In genomic region chr9:125521462-125522327, GRCh38 we compare ENCODE assay signal across 8 cellular contexts.
DNase-seq lines count a peak whose midpoint lies in the region; ATAC-seq, FAIRE-seq and TF ChIP-seq lines count a peak whose summit lies in the region.

No MANE protein-coding gene starts in this region.

- peak overlapping the region; percentile 98 for H2BK120ac ChIP-seq in IMR-90 (ENCODE audit: low read depth, low read length)

- peak overlapping the region; percentile 91; the same call in 2 of the 3 replicates for H2BK15ac ChIP-seq in IMR-90 (ENCODE audit: low read depth, low read length)

- POLR2A ChIA-PET in IMR-90 (lab: Charles Lee; ENCODE audit: unreplicated experiment), result no interaction called here

- ATAC-seq in IMR-90 (ENCODE audit: low read depth), result peak; percentile 76
- no peak for ATAC-seq in GM18505 (IDR thresholded peaks at IDR 0.05; ENCODE audit: unreplicated experiment)
- no peak for ATAC-seq in HG03460 (IDR thresholded peaks at IDR 0.05; ENCODE audit: unreplicated experiment)

- peak overlapping the region; percentile 21; the same call in 1 of the 2 replicates for H3K9ac ChIP-seq in IMR-90 (ENCODE audit: low read depth, low read length)
- H3K9ac ChIP-seq in kidney (ENCODE audit: low read length in 2 of 2), result no peak overlapping the region

- intact Hi-C loops in IMR-90 (cut with micrococcal nuclease) (no loop called here), kidney (cut with DNase I) (no loop called here)

- H3K36me3 ChIP-seq in IMR-90 (ENCODE audit: control insufficient read depth, insufficient read depth, low read length) (peaks cover 3% of the 10 kb centered on the region; the same call in 1 of the 2 replicates), kidney (ENCODE audit: control insufficient read depth in 1 of 2, insufficient read depth in 2 of 2, low read length in 2 of 2) (peaks cover 5 to 7% of the 10 kb centered on the region in 2 donors)

- H4K91ac ChIP-seq in IMR-90 (ENCODE audit: insufficient read depth, low read depth, low read length), result peak overlapping the region; percentile 93

- peak overlapping the region; percentile 68 for H2AFZ ChIP-seq in IMR-90 (replicated peaks; ENCODE audit: low read length, poor library complexity)

- DNase-seq in AML-193 (lab: John Stamatoyannopoulos, UW), result peak; percentile 15 to 21
- peak; percentile 97 for DNase-seq in IMR-90
- peak; percentile 63 for DNase-seq in activated T-cell treated with anti-CD3 and anti-CD28 coated beads, Interleukin-2, amount 50 U/mL, for 24 hours
- peak; percentile 98 for DNase-seq in iris pigment epithelial cell (ENCODE audit: low read depth)
- DNase-seq in NCI-H524 (lab: John Stamatoyannopoulos, UW), result no peak
- no peak for DNase-seq in kidney

- peak overlapping the region; percentile 60 to 91 for H4K8ac ChIP-seq in IMR-90 (ENCODE audit: low read depth in 2 of 2, low read length in 2 of 2)

- H3K4me1 Mint-ChIP-seq in activated T-cell treated with anti-CD3 and anti-CD28 coated beads, Interleukin-2, amount 50 U/mL, for 24 hours (ENCODE audit: low read depth), result peaks cover 60% of the 10 kb centered on the region

- FAIRE-seq in kidney (lab: Jason Lieb, UNC), result no peak

- peaks cover 24% of the 10 kb centered on the region for H3K4me1 ChIP-seq in IMR-90 (ENCODE audit: control insufficient read depth, insufficient read depth, low read length)
- peaks cover 5 to 9% of the 10 kb centered on the region in 2 donors for H3K4me1 ChIP-seq in kidney (ENCODE audit: control insufficient read depth in 1 of 2, insufficient read depth in 1 of 2, low read depth in 1 of 2, low read length in 2 of 2)

- no peaks in the 10 kb centered on the region for H3K27me3 ChIP-seq in IMR-90 (ENCODE audit: control insufficient read depth, insufficient read depth, low read length)

- TF ChIP-seq CTCF in IMR-90 (conservative IDR thresholded peaks at IDR 0.05; ENCODE audit: low read depth, low read length) (no peak), kidney (IDR thresholded peaks at IDR 0.05; ENCODE audit: borderline replicate concordance, extremely low read depth, insufficient read depth) (no peak)

- CTCF ChIA-PET in IMR-90 (lab: Yijun Ruan, JAX), result interaction anchor here (0.9 kb wide), 1 partner anchor 30 kb away, joined by 4 read pairs; no protein-coding TSS in a partner anchor

- peaks cover 5% of the 10 kb centered on the region; the same call in 1 of the 2 replicates for H4K20me1 ChIP-seq in IMR-90 (ENCODE audit: insufficient read depth, low read length)

- H3K4me3 Mint-ChIP-seq in activated T-cell treated with anti-CD3 and anti-CD28 coated beads, Interleukin-2, amount 50 U/mL, for 24 hours, result peak overlapping the region; percentile 65

- H3K27me3 Mint-ChIP-seq in activated T-cell treated with anti-CD3 and anti-CD28 coated beads, Interleukin-2, amount 50 U/mL, for 24 hours, result no peaks in the 10 kb centered on the region

- peak overlapping the region; percentile 97 for H3K18ac ChIP-seq in IMR-90 (ENCODE audit: low read depth, low read length)

- TF ChIP-seq POLR2A in IMR-90 (IDR thresholded peaks at IDR 0.05; ENCODE audit: low read depth, low read length), result no peak
- no peak for TF ChIP-seq POLR2A in GM18505 (IDR thresholded peaks at IDR 0.05; ENCODE audit: borderline replicate concordance, extremely low read depth, insufficient read depth, insufficient read length)

- dilution Hi-C loops in IMR-90 (cut with HindIII; ENCODE audit: low sequenced_read_pairs, unreplicated experiment), result no loop called here

- peaks cover 41% of the 10 kb centered on the region for H3K36me3 Mint-ChIP-seq in activated T-cell treated with anti-CD3 and anti-CD28 coated beads, Interleukin-2, amount 50 U/mL, for 24 hours (ENCODE audit: low read depth)

- peak overlapping the region; percentile 96 for H3K23ac ChIP-seq in IMR-90 (ENCODE audit: low read depth, low read length)

- H3K9me3 ChIP-seq in IMR-90 (ENCODE audit: control insufficient read depth, insufficient read depth, low read length), result no peaks in the 10 kb centered on the region
- no peaks in the 10 kb centered on the region for H3K9me3 ChIP-seq in kidney (ENCODE audit: control insufficient read depth in 1 of 2, low read length in 2 of 2)

- H3K9me3 Mint-ChIP-seq in activated T-cell treated with anti-CD3 and anti-CD28 coated beads, Interleukin-2, amount 50 U/mL, for 24 hours, result no peaks in the 10 kb centered on the region

- H3K14ac ChIP-seq in IMR-90 (replicated peaks; ENCODE audit: low read depth, low read length), result peak overlapping the region; percentile 81

- H3K79me1 ChIP-seq in IMR-90 (ENCODE audit: low read depth in 1 of 2, low read length in 2 of 2), result peaks cover 28 to 66% of the 10 kb centered on the region in 2 experiments

- BruUV-seq in IMR-90 (replicated peaks; lab: Mats Ljungman, UMichigan), result no TSS peak

- peak overlapping the region; percentile 98 for H4K5ac ChIP-seq in IMR-90 (ENCODE audit: low read depth, low read length)

- H3K56ac ChIP-seq in IMR-90 (ENCODE audit: extremely low read depth, insufficient read depth, low read length), result peak overlapping the region; percentile 92

- H3K4me2 ChIP-seq in IMR-90 (ENCODE audit: low read depth, low read length), result peak overlapping the region; percentile 86

- H2BK5ac ChIP-seq in IMR-90 (ENCODE audit: low read depth, low read length, poor library complexity, severe bottlenecking), result peak overlapping the region; percentile 99

- H3K4ac ChIP-seq in IMR-90 (ENCODE audit: low read depth, low read length), result peak overlapping the region; percentile 98

- H2AK5ac ChIP-seq in IMR-90 (ENCODE audit: low read depth, low read length), result peak overlapping the region; percentile 100

- H2AK9ac ChIP-seq in IMR-90 (replicated peaks; ENCODE audit: low read depth, low read length, poor library complexity), result peak overlapping the region; percentile 87

- H3K9me1 ChIP-seq in IMR-90 (ENCODE audit: insufficient read depth, low read length), result peaks cover 28% of the 10 kb centered on the region

- H3K27ac ChIP-seq in IMR-90 (ENCODE audit: insufficient read depth, low read length) (peak overlapping the region; percentile 95), kidney (ENCODE audit: low read depth in 2 of 2, low read length in 2 of 2) (no peak overlapping the region)

- whole genome bisulfite sequencing in IMR-90 (ENCODE audit: extremely low coverage in 2 of 2, insufficient read length in 1 of 2), 2 experiments, result no CpG with 5 or more reads among the region's 3 CpGs

- TF ChIP-seq RAD21 in IMR-90 (IDR thresholded peaks at IDR 0.05; ENCODE audit: low read length), result no peak

- H3K27ac Mint-ChIP-seq in activated T-cell treated with anti-CD3 and anti-CD28 coated beads, Interleukin-2, amount 50 U/mL, for 24 hours, result peak overlapping the region; percentile 97

- in situ Hi-C loops in IMR-90 (cut with MboI; ENCODE audit: low sequenced_read_pairs), result no loop called here

- peak overlapping the region; percentile 99 for H2BK20ac ChIP-seq in IMR-90 (ENCODE audit: low read depth, low read length)

- no peak overlapping the region for H3K4me3 ChIP-seq in IMR-90 (ENCODE audit: insufficient read depth, low read depth, low read length)
- no peak overlapping the region for H3K4me3 ChIP-seq in kidney (ENCODE audit: low read length in 2 of 2)

TF ChIP-seq in IMR-90, 13 proteins besides CTCF, POLR2A, EP300 and RAD21:
- TF ChIP-seq ELK1 (IDR thresholded peaks at IDR 0.05; ENCODE audit: borderline replicate concordance, low read depth, low read length), result no peak
- peak; percentile 74 for TF ChIP-seq BHLHE40 (IDR thresholded peaks at IDR 0.05; ENCODE audit: low read depth, low read length)
- TF ChIP-seq FOS (IDR thresholded peaks at IDR 0.05; ENCODE audit: low read depth, low read length), result peak; percentile 60; the same call in 1 of the 2 replicates
- peak; percentile 64; the same call in 1 of the 2 replicates for TF ChIP-seq MAFK (IDR thresholded peaks at IDR 0.05; ENCODE audit: low read depth, low read length)
- no peak for TF ChIP-seq RFX5 (IDR thresholded peaks at IDR 0.05; ENCODE audit: low read depth, low read length)

Comparison
In these comparisons a context has a peak if more than half of its experiments do, and no peak if none do; other contexts are left out.
1. DNase-seq: peak in AML-193 (2 of 2), IMR-90 (single experiment), activated T-cell treated with anti-CD3 and anti-CD28 coated beads, Interleukin-2, amount 50 U/mL, for 24 hours (single experiment) and iris pigment epithelial cell (single experiment); none in NCI-H524 (0 of 2) and kidney (single experiment).